ENCODE assay signal across 17 cellular contexts in genomic region chr10:86298501-86299001, GRCh38.
"Had no signal": no experiment of that assay in that cellular context is flagged by ENCODE, and none has a peak within 500 bp of the region (broad histone marks: within the 10 kb centered on the region; RNA-seq: fewer than 3 reads in every experiment).

No MANE protein-coding gene starts in this region.

- H3K27ac Mint-ChIP-seq: activated B cell treated with CpG ODN at 0.5 μM for 24 hours; activated CD4-positive, alpha-beta T cell treated with anti-CD3 and anti-CD28 coated beads, Interleukin-2, amount 10 ng/mL, durations not matched to agents 24 days and 14 days; activated naive CD4-positive, alpha-beta T cell treated with anti-CD3 and anti-CD28 coated beads, Interleukin-2, amount 50 U/mL, for 24 hours; memory B cell; naive thymus-derived CD8-positive, alpha-beta T cell; T-helper 17 cell had no signal

- ATAC-seq: esophagus mucosa; naive thymus-derived CD8-positive, alpha-beta T cell; T-helper 17 cell had no signal

- DNase-seq: activated B cell treated with CpG ODN at 0.5 μM for 24 hours; activated CD4-positive, alpha-beta T cell treated with anti-CD3 and anti-CD28 coated beads, Interleukin-2, amount 10 ng/mL, durations not matched to agents 24 days and 14 days; activated T-cell treated with anti-CD3 and anti-CD28 coated beads, Interleukin-2, amount 50 U/mL, for 1 hour; left ventricle myocardium inferior; naive thymus-derived CD8-positive, alpha-beta T cell; retina; stimulated activated CD4-positive, alpha-beta T cell treated with anti-CD3 and anti-CD28 coated beads, Interleukin-15, amount 100 ng/mL, for 24 hours; stimulated activated CD4-positive, alpha-beta T cell treated with anti-CD3 and anti-CD28 coated beads, Interleukin-4, amount 100 ng/mL, for 1 hour; stimulated activated naive CD4-positive, alpha-beta T cell; T-helper 17 cell had no signal

- H3K27me3 ChIP-seq: adrenal gland, neutrophil, suprapubic skin, upper lobe of left lung had no signal

- H3K27ac ChIP-seq: adrenal gland, left ventricle myocardium inferior, neutrophil, suprapubic skin, upper lobe of left lung had no signal

- H3K36me3 ChIP-seq: adrenal gland, left ventricle myocardium inferior, neutrophil, suprapubic skin, upper lobe of left lung had no signal

- H3K4me1 Mint-ChIP-seq: activated B cell treated with CpG ODN at 0.5 μM for 24 hours; activated CD4-positive, alpha-beta T cell treated with anti-CD3 and anti-CD28 coated beads, Interleukin-2, amount 10 ng/mL, durations not matched to agents 24 days and 14 days; activated naive CD4-positive, alpha-beta T cell treated with anti-CD3 and anti-CD28 coated beads, Interleukin-2, amount 50 U/mL, for 24 hours; memory B cell; T-helper 17 cell had no signal

- H3K27me3 Mint-ChIP-seq: activated CD4-positive, alpha-beta T cell treated with anti-CD3 and anti-CD28 coated beads, Interleukin-2, amount 10 ng/mL, durations not matched to agents 24 days and 14 days had no signal

- H3K9me3 ChIP-seq: adrenal gland, left ventricle myocardium inferior, neutrophil, suprapubic skin, upper lobe of left lung had no signal

- H3K4me1 ChIP-seq: adrenal gland, left ventricle myocardium inferior, suprapubic skin, upper lobe of left lung had no signal

- H3K36me3 Mint-ChIP-seq: activated naive CD4-positive, alpha-beta T cell treated with anti-CD3 and anti-CD28 coated beads, Interleukin-2, amount 50 U/mL, for 24 hours; memory B cell; naive thymus-derived CD8-positive, alpha-beta T cell had no signal

- H3K9me3 Mint-ChIP-seq: activated B cell treated with CpG ODN at 0.5 μM for 24 hours; activated CD4-positive, alpha-beta T cell treated with anti-CD3 and anti-CD28 coated beads, Interleukin-2, amount 10 ng/mL, durations not matched to agents 24 days and 14 days; activated naive CD4-positive, alpha-beta T cell treated with anti-CD3 and anti-CD28 coated beads, Interleukin-2, amount 50 U/mL, for 24 hours; memory B cell; naive thymus-derived CD8-positive, alpha-beta T cell had no signal

- H3K4me3 Mint-ChIP-seq: activated B cell treated with CpG ODN at 0.5 μM for 24 hours; activated CD4-positive, alpha-beta T cell treated with anti-CD3 and anti-CD28 coated beads, Interleukin-2, amount 10 ng/mL, durations not matched to agents 24 days and 14 days; activated naive CD4-positive, alpha-beta T cell treated with anti-CD3 and anti-CD28 coated beads, Interleukin-2, amount 50 U/mL, for 24 hours; memory B cell; naive thymus-derived CD8-positive, alpha-beta T cell; T-helper 17 cell had no signal

- H3K4me3 ChIP-seq: adrenal gland, left ventricle myocardium inferior, suprapubic skin, upper lobe of left lung had no signal
